In the genomic region with DNA sequence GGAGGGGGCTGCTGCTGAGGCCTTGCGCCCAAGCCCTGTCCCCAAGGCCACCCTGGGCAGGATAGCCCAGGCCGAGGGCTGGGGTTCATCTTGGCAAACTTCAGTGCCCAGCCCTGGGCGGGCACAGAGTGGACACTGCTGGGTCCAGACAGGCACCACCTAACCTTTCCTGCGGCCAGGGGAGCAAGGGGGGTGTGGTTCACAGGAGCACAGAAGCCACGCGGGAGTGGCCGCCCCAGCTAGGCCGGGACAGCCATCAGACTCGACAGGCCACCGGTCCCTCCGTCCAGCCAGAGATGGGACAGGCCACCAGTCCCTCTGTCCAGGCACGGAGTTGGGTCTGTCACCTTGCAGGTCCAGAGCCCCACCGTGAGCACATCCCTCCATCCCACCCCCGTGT, we compare ENCODE assay signal across 18 cellular contexts. TPM values are rescaled to one million over a fixed set of nuclear protein-coding genes. Genes with fewer than 3 reads are reported as not detected.
DNase-seq lines count a peak whose midpoint lies in the region; ATAC-seq, FAIRE-seq and TF ChIP-seq lines count a peak whose summit lies in the region.
"Had no signal": no experiment of that assay in that cellular context is flagged by ENCODE, and none has a peak within 500 bp of the region (broad histone marks: within the 10 kb centered on the region; RNA-seq: fewer than 3 reads in every experiment).

No MANE protein-coding gene starts in this region.

- H3K9me3 Mint-ChIP-seq in WTC11, result peaks cover 6% of the 10 kb centered on the region
- H3K9me3 Mint-ChIP-seq in CD4-positive, alpha-beta memory T cell, result peaks cover 0 to 10% (median 5%) of the 10 kb centered on the region in 8 donors

- no peak overlapping the region for H2BK15ac ChIP-seq in mesenchymal stem cell (ENCODE audit: low read depth, poor library complexity, severe bottlenecking)

- H3K36me3 Mint-ChIP-seq in WTC11, result peaks cover 5% of the 10 kb centered on the region; the same call in 1 of the 2 replicates
- peaks cover 0 to 1% of the 10 kb centered on the region in 2 donors for H3K36me3 Mint-ChIP-seq in CD4-positive, alpha-beta memory T cell

- H3K27me3 Mint-ChIP-seq in WTC11 (ENCODE audit: low read depth), result peaks cover 3% of the 10 kb centered on the region; the same call in 1 of the 2 replicates
- no peaks in the 10 kb centered on the region for H3K27me3 Mint-ChIP-seq in CD4-positive, alpha-beta memory T cell
- H3K27me3 Mint-ChIP-seq: CD4-positive, CD25-positive, alpha-beta regulatory T cell had no signal

- H2BK5ac ChIP-seq in mesenchymal stem cell (ENCODE audit: low read depth, low read length, poor library complexity, severe bottlenecking), result no peak overlapping the region

- no peak overlapping the region for H4K91ac ChIP-seq in mesenchymal stem cell (ENCODE audit: low read length)

- no peak overlapping the region for H3K4me3 Mint-ChIP-seq in WTC11
- no peak overlapping the region for H3K4me3 Mint-ChIP-seq in CD4-positive, alpha-beta memory T cell
- H3K4me3 Mint-ChIP-seq: B cell had no signal

- H3K27ac Mint-ChIP-seq in WTC11, result no peak overlapping the region
- H3K27ac Mint-ChIP-seq in CD4-positive, alpha-beta memory T cell, result no peak overlapping the region
- H3K27ac Mint-ChIP-seq: B cell; CD4-positive, CD25-positive, alpha-beta regulatory T cell had no signal

- FAIRE-seq in HepG2 (lab: Jason Lieb, UNC), result no peak
- FAIRE-seq in D721Med (lab: Jason Lieb, UNC), result no peak

- no peaks in the 10 kb centered on the region for H4K20me1 ChIP-seq in HepG2 (ENCODE audit: insufficient read depth, low read length)

- no peak overlapping the region for H2BK12ac ChIP-seq in mesenchymal stem cell (ENCODE audit: low read length in 2 of 2)

- H3K27me3 ChIP-seq in HepG2 (ENCODE audit: control insufficient read depth in 1 of 2, insufficient read depth in 2 of 2, low read length in 2 of 2) (0 out of 5 replicates have a peak, but pooled peaks cover 0 to 1% of the 10 kb centered on the region in 2 experiments), right lobe of liver (no peaks in the 10 kb centered on the region), mesenchymal stem cell (ENCODE audit: control insufficient read depth in 1 of 2, insufficient read depth in 1 of 2, low read length in 2 of 2) (peaks cover 4 to 61% of the 10 kb centered on the region in 2 experiments), aorta (ENCODE audit: control insufficient read depth in 1 of 2, insufficient read depth in 2 of 2, low read length in 1 of 2) (no peaks in the 10 kb centered on the region)
- H3K27me3 ChIP-seq in CD4-positive, alpha-beta memory T cell (ENCODE audit: insufficient read depth, low read length), result no peaks in the 10 kb centered on the region

- no peak overlapping the region for H3K9ac ChIP-seq in HepG2 (ENCODE audit: insufficient read depth, low read depth, low read length)
- no peak overlapping the region for H3K9ac ChIP-seq in mesenchymal stem cell (ENCODE audit: low read length)
- H3K9ac ChIP-seq: GM23248 had no signal

- CTCF ChIA-PET in HepG2 (lab: Yijun Ruan, JAX; ENCODE audit: low intra/inter-chr PET ratio, low total read pairs) (interaction anchor here (1.7 to 3.0 kb wide), 2 partner anchors 23 to 30 kb away, joined by 3 to 70 read pairs; a partner anchor contains a TSS), WTC11 (lab: Charles Lee) (interaction anchor here (1.6 to 4.7 kb wide), 5 partner anchors 7 to 135 kb away, joined by 4 to 73 read pairs (median 30); no protein-coding TSS in a partner anchor)
- CTCF ChIA-PET in CD4-positive, alpha-beta memory T cell (lab: Charles Lee; ENCODE audit: partially characterized antibody), result no interaction called here

- intact Hi-C loops in HepG2 (cut with micrococcal nuclease; ENCODE audit: unreplicated experiment), result no loop called here
- intact Hi-C loops in right lobe of liver (cut with DNase I), result no loop called here
- intact Hi-C loops in aorta (cut with DNase I), result no loop called here
- intact Hi-C loops in CD4-positive, alpha-beta memory T cell (cut with micrococcal nuclease), result no loop called here
- intact Hi-C loops in lower leg skin (cut with DNase I; ENCODE audit: low total_unique reads), result loop anchor here (2.0 kb wide), 1 partner anchor 31 kb away; no protein-coding TSS in a partner anchor

- peak overlapping the region; percentile 29 for H4K8ac ChIP-seq in mesenchymal stem cell (ENCODE audit: low read length)

- in situ Hi-C loops in HepG2 (cut with HindIII; ENCODE audit: extremely low pct_ligation_motif_present, low pct_unique_long_range_greater_than_20kb), result loop anchor here (5.0 kb wide), 2 partner anchors 41 to 139 kb away; no protein-coding TSS in a partner anchor

- TF ChIP-seq EP300 in HepG2 (IDR thresholded peaks at IDR 0.05; ENCODE audit: low read depth in 2 of 2, low read length in 2 of 2) (no peak), HepG2 (CRISPR knock-in tag; IDR thresholded peaks at IDR 0.05; ENCODE audit: borderline replicate concordance) (no peak)

- no peak overlapping the region for H3K4me3 ChIP-seq in HepG2 (replicated peaks in 1 of 3; ENCODE audit: insufficient read depth in 1 of 3, low read depth in 2 of 3, low read length in 3 of 3)
- H3K4me3 ChIP-seq in right lobe of liver, result no peak overlapping the region
- no peak overlapping the region for H3K4me3 ChIP-seq in mesenchymal stem cell (ENCODE audit: insufficient read depth in 1 of 2, low read depth in 1 of 2, low read length in 2 of 2)
- H3K4me3 ChIP-seq in aorta (ENCODE audit: low read length in 2 of 2), result no peak overlapping the region
- no peak overlapping the region for H3K4me3 ChIP-seq in CD4-positive, alpha-beta memory T cell (ENCODE audit: low read length in 2 of 2)
- H3K4me3 ChIP-seq in lower leg skin (ENCODE audit: low read depth, poor library complexity, severe bottlenecking), result no peak overlapping the region
- H3K4me3 ChIP-seq: GM23248 had no signal

- H3K79me1 ChIP-seq in mesenchymal stem cell (replicated peaks; ENCODE audit: low read length, poor library complexity, severe bottlenecking), result no peaks in the 10 kb centered on the region

- TF ChIP-seq CTCF in HepG2 (CRISPR knock-in tag; IDR thresholded peaks at IDR 0.05) (no peak), right lobe of liver (IDR thresholded peaks at IDR 0.05) (no peak), WTC11 (IDR thresholded peaks at IDR 0.05) (no peak), D721Med (IDR thresholded peaks at IDR 0.05; ENCODE audit: insufficient read depth, missing control alignments) (no peak), lower leg skin (IDR thresholded peaks at IDR 0.05) (no peak)

- H3K27ac ChIP-seq in HepG2 (ENCODE audit: extremely low read length, insufficient read depth, low read length), result no peak overlapping the region
- no peak overlapping the region for H3K27ac ChIP-seq in right lobe of liver
- H3K27ac ChIP-seq in mesenchymal stem cell (ENCODE audit: low read length, poor library complexity, severe bottlenecking), result no peak overlapping the region
- H3K27ac ChIP-seq in aorta (ENCODE audit: low read depth in 1 of 2, low read length in 2 of 2), result no peak overlapping the region
- no peak overlapping the region for H3K27ac ChIP-seq in CD4-positive, alpha-beta memory T cell (ENCODE audit: low read depth, low read length)
- H3K27ac ChIP-seq: GM23248 had no signal

- POLR2A ChIA-PET in HepG2 (lab: Yijun Ruan, JAX) (interaction anchor here (3.6 kb wide), 1 partner anchor 30 kb away, joined by 19 read pairs; no protein-coding TSS in a partner anchor), WTC11 (lab: Charles Lee) (no interaction called here)
- POLR2A ChIA-PET in CD4-positive, alpha-beta memory T cell (lab: Charles Lee; ENCODE audit: partially characterized antibody), result no interaction called here

- TF ChIP-seq POLR2A in HepG2 (IDR thresholded peaks at IDR 0.05; ENCODE audit: insufficient read depth in 1 of 2, low read depth in 2 of 2, low read length in 2 of 2) (no peak; a peak in 1 of 4 replicates), right lobe of liver (IDR thresholded peaks at IDR 0.05) (no peak), lower leg skin (IDR thresholded peaks at IDR 0.05) (no peak)

- WGBS in HepG2 (ENCODE audit: low lambda C conversion rate), result 75% methylated on average over 2 of the region's 14 CpGs
- WGBS in right lobe of liver (ENCODE audit: insufficient coverage, low coverage, low lambda C conversion rate, missing lambda C conversion rate), result no CpG with 5 or more reads among the region's 14 CpGs
- 85% methylated on average over 14 of the region's 14 CpGs for WGBS in mesenchymal stem cell
- WGBS in aorta, 2 donors, result 69 to 70% methylated on average over 14 of the region's 14 CpGs
- 72 to 83% methylated on average over 12 to 13 of the region's 14 CpGs for WGBS in lower leg skin, 2 donors

- H3K9me3 ChIP-seq in HepG2 (ENCODE audit: low read length), result peaks cover 4% of the 10 kb centered on the region; the same call in 1 of the 2 replicates
- H3K9me3 ChIP-seq in right lobe of liver, result no peaks in the 10 kb centered on the region
- peaks cover 5% of the 10 kb centered on the region for H3K9me3 ChIP-seq in mesenchymal stem cell (ENCODE audit: control insufficient read depth, low read length)
- H3K9me3 ChIP-seq in aorta (ENCODE audit: control insufficient read depth, low read length), result no peaks in the 10 kb centered on the region
- H3K9me3 ChIP-seq in CD4-positive, alpha-beta memory T cell (ENCODE audit: control insufficient read depth in 1 of 2, low read length in 2 of 2), result no peaks in the 10 kb centered on the region
- H3K9me3 ChIP-seq: Caco-2 had no signal

- no peak for TF ChIP-seq RAD21 in HepG2 (CRISPR knock-in tag; IDR thresholded peaks at IDR 0.05)

- H3K23ac ChIP-seq in mesenchymal stem cell (ENCODE audit: low read length in 2 of 2), result no peak overlapping the region

- H3K36me3 ChIP-seq in HepG2 (replicated peaks in 1 of 2; ENCODE audit: control insufficient read depth in 1 of 2, insufficient read depth in 2 of 2, low read length in 2 of 2) (peaks cover 5 to 10% of the 10 kb centered on the region in 2 experiments; a peak in 3 of 5 replicates), right lobe of liver (no peaks in the 10 kb centered on the region), mesenchymal stem cell (ENCODE audit: control insufficient read depth in 1 of 2, insufficient read depth in 2 of 2, low read depth in 1 of 2, low read length in 2 of 2) (peaks cover 0 to under 1% of the 10 kb centered on the region in 2 experiments), aorta (ENCODE audit: control insufficient read depth in 1 of 2, insufficient read depth in 2 of 2, low read length in 1 of 2) (no peaks in the 10 kb centered on the region)
- H3K36me3 ChIP-seq in CD4-positive, alpha-beta memory T cell (ENCODE audit: insufficient read depth, low read length), result no peaks in the 10 kb centered on the region

- no peak overlapping the region for H3K14ac ChIP-seq in mesenchymal stem cell (ENCODE audit: low read length in 2 of 2)

- no peak overlapping the region for H2AK5ac ChIP-seq in mesenchymal stem cell (ENCODE audit: low read length, severe bottlenecking)

- H3K4me1 Mint-ChIP-seq in WTC11, result peaks cover 3% of the 10 kb centered on the region
- H3K4me1 Mint-ChIP-seq in CD4-positive, alpha-beta memory T cell, result peaks cover 0 to 1% (median 0%) of the 10 kb centered on the region in 4 donors
- H3K4me1 Mint-ChIP-seq: B cell; CD4-positive, CD25-positive, alpha-beta regulatory T cell had no signal

- ATAC-seq in HepG2, result peak; percentile 4; the same call in 2 of the 3 replicates
- no peak for ATAC-seq in right lobe of liver
- no peak for ATAC-seq in WTC11
- ATAC-seq in aorta (ENCODE audit: low FRiP score), result peak; percentile 2

- no peaks in the 10 kb centered on the region for H3K79me2 ChIP-seq in HepG2 (ENCODE audit: insufficient read depth, low read length)

- H3K18ac ChIP-seq in mesenchymal stem cell (ENCODE audit: low read depth in 1 of 2, low read length in 2 of 2), result no peak overlapping the region

- peaks cover 40% of the 10 kb centered on the region for H3K4me1 ChIP-seq in HepG2 (ENCODE audit: insufficient read depth, low read length)
- peaks cover 0 to 15% (median 7%) of the 10 kb centered on the region in 4 donors for H3K4me1 ChIP-seq in right lobe of liver
- peaks cover 10% of the 10 kb centered on the region for H3K4me1 ChIP-seq in mesenchymal stem cell (ENCODE audit: control insufficient read depth, insufficient read depth, low read depth, low read length)
- H3K4me1 ChIP-seq in aorta (ENCODE audit: control insufficient read depth in 1 of 2, insufficient read depth in 2 of 2, low read length in 2 of 2), result no peaks in the 10 kb centered on the region
- H3K4me1 ChIP-seq in CD4-positive, alpha-beta memory T cell (ENCODE audit: insufficient read depth, low read length), result no peaks in the 10 kb centered on the region

- no TSS peak for BruUV-seq in HepG2 (replicated peaks; lab: Mats Ljungman, UMichigan)

- no peak overlapping the region for H3K4ac ChIP-seq in mesenchymal stem cell (ENCODE audit: low read depth in 1 of 2, low read length in 2 of 2)

- H3K4me2 ChIP-seq in HepG2 (ENCODE audit: low read depth, low read length) (no peak overlapping the region), mesenchymal stem cell (ENCODE audit: low read length, poor library complexity, severe bottlenecking) (no peak overlapping the region)

- DNase-seq in HepG2 (ENCODE audit: low spot score), result no peak
- DNase-seq in right lobe of liver, result no peak
- no peak for DNase-seq in WTC11 (ENCODE audit: low spot score)
- no peak for DNase-seq in mesenchymal stem cell
- DNase-seq in aorta, result no peak
- DNase-seq in D721Med (ENCODE audit: insufficient read length, low spot score), result no peak
- no peak for DNase-seq in CD4-positive, alpha-beta memory T cell
- DNase-seq in lower leg skin (ENCODE audit: low spot score in 2 of 2), result no peak
- DNase-seq: GF-D8, NCI-H1048, NCI-H1436 treated with DMSO at 0.1 percent for 48 hours, NCI-H2029, NCI-H2171 treated with DMSO at 0.1 percent for 48 hours, SIG-M5 had no signal

- H2AFZ ChIP-seq in HepG2 (ENCODE audit: low read length) (no peak overlapping the region), mesenchymal stem cell (ENCODE audit: low read depth, low read length) (no peak overlapping the region)
- H2AFZ ChIP-seq: GM23248 had no signal

- H2BK120ac ChIP-seq in mesenchymal stem cell (ENCODE audit: low read depth, low read length), result no peak overlapping the region

RNA-seq across cellular contexts. Expression of a gene that starts 28.9 kb away (rescaled TPM):
- total RNA-seq in HepG2 (2016; rRNA removed; fragmentation: Illumina TruSeq; extraction: Trizol) (15.9 and 20.3 TPM in 2 replicates), right lobe of liver (10 to 100 TPM in 2 of 6 experiments, 1 to 10 TPM in 4; 2.1 to 16.3 (median 7.5) TPM), WTC11 (2021) (15.5 to 17.2 TPM (median 16.1 TPM) in 3 replicates), aorta (1 to 10 TPM in 1 of 2 donors, under 1 TPM in 1; 0.62 to 1.4 TPM), lower leg skin (10 to 100 TPM in 2 of 4 donors, 1 to 10 TPM in 2; 7.9 to 11.5 (median 9.8) TPM)
- total RNA-seq in HepG2 (2016; cell fraction: cytosol; rRNA removed; fragmentation: Illumina TruSeq; extraction: Trizol; ENCODE audit: low read depth), result 6.0 and 6.6 TPM in 2 replicates
- 14.5 and 24.2 TPM in 2 replicates for total RNA-seq in HepG2 (2016; cell fraction: insoluble cytoplasmic fraction; rRNA removed; fragmentation: Illumina TruSeq; extraction: Trizol)
- 7.4 and 7.6 TPM in 2 replicates for total RNA-seq in HepG2 (2016; cell fraction: membrane; rRNA removed; fragmentation: Illumina TruSeq; extraction: Trizol)
- total RNA-seq in HepG2 (2016; cell fraction: nucleus; rRNA removed; fragmentation: Illumina TruSeq; extraction: Trizol), result 21.4 and 22.0 TPM in 2 replicates
- polyA plus RNA-seq in HepG2 (2011; rRNA removed) (39.9 and 59.7 TPM in 2 replicates), aorta (1 to 10 TPM in 1 of 2 donors, not detected in 1; 8.8 TPM)
- 23.3 and 35.8 TPM in 2 replicates for polyA plus RNA-seq in HepG2 (2011; cell fraction: cytosol; rRNA removed)
- polyA plus RNA-seq in HepG2 (2011; cell fraction: nucleus; rRNA removed), result 382 and 454 TPM in 2 replicates
- 19.7 and 28.0 TPM in 2 replicates for polyA plus RNA-seq in HepG2 (2012)
- 2.5 and 2.8 TPM in 2 replicates for polyA plus RNA-seq in HepG2 (2016; cell fraction: cytosol; fragmentation: Illumina TruSeq; extraction: Trizol; ENCODE audit: low read depth)
- polyA plus RNA-seq in HepG2 (2016; cell fraction: insoluble cytoplasmic fraction; fragmentation: Illumina TruSeq; extraction: Trizol; ENCODE audit: low read depth), result 12.5 and 17.8 TPM in 2 replicates
- 4.2 and 4.8 TPM in 2 replicates for polyA plus RNA-seq in HepG2 (2016; cell fraction: membrane; fragmentation: Illumina TruSeq; extraction: Trizol; ENCODE audit: low read depth)
- 58.7 and 59.2 TPM in 2 replicates for polyA plus RNA-seq in HepG2 (2016; cell fraction: nucleus; fragmentation: Illumina TruSeq; extraction: Trizol; ENCODE audit: insufficient read depth, low read depth)
- polyA minus RNA-seq in HepG2 (2011; rRNA and poly(A)+ RNA removed; ENCODE audit: low replicate concordance), result 30.5 and 69.1 TPM in 2 replicates
- polyA minus RNA-seq in HepG2 (2011; cell fraction: cytosol; rRNA and poly(A)+ RNA removed), result 13.4 and 17.4 TPM in 2 replicates
- 38.4 and 41.6 TPM in 2 replicates for polyA minus RNA-seq in HepG2 (2011; cell fraction: nucleus; rRNA and poly(A)+ RNA removed)
- polyA plus RNA-seq in mesenchymal stem cell (2013, experiment 1 of 2), result 0.73 TPM
- 0.49 TPM for polyA plus RNA-seq in mesenchymal stem cell (2013, experiment 2 of 2)
- under 1 TPM; 0.20 to 0.22 TPM for total RNA-seq in CD4-positive, alpha-beta memory T cell
- under 1 TPM in 1 of 2 donors, not detected in 1; 0.16 TPM for polyA plus RNA-seq in CD4-positive, alpha-beta memory T cell
- total RNA-seq: CD4-positive, CD25-positive, alpha-beta regulatory T cell; GM23248 had no signal
- polyA plus RNA-seq: CD4-positive, CD25-positive, alpha-beta regulatory T cell; GM23248 had no signal

Comparison
In these comparisons a context has a peak if more than half of its experiments do, and no peak if none do; other contexts are left out.
1. ATAC-seq: peak in HepG2 (single experiment) and aorta (single experiment); none in right lobe of liver (0 of 4) and WTC11 (single experiment).